19 cellular contexts compared by ENCODE assay signal in the genomic region with DNA sequence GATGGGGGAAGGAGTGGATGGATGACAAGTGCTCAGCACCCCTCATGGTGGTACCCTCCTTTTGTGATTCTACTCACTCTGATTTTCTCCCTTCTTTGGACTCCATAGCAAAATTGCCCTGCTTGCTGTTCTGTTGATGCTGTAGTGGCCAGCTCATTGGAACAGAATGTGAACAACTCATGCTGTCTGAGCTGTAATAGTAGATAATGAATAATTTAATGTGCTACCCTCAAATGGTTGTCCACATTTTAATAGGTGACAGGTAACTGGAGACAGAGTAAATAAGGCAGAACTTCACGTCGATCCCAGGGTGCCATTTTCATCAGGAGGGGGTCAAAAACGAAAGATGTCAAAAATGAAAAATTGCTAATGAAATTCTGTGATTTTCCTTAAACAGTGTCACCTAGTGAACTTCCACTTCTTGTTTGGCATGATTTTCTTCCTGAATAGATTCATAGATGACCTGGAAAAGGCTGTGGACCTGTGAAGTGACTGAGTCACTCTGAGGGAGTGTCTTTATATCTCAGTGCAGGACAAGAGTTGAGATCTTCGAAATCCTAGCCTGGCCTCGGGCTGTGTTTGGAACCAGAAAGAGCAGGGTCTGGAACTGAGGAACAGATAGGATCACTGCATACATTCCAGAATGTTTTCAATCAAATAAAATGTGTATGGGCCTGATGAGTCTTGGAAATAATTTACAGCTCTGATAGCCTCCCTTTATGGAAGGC.
DNase-seq lines count a peak whose midpoint lies in the region; ATAC-seq and TF ChIP-seq lines count a peak whose summit lies in the region.
"Had no signal": no experiment of that assay in that cellular context is flagged by ENCODE, and none has a peak within 500 bp of the region (broad histone marks: within the 10 kb centered on the region; RNA-seq: fewer than 3 reads in every experiment).

No MANE protein-coding gene starts in this region.

- no peak for ATAC-seq in HG02678 (IDR thresholded peaks at IDR 0.05; ENCODE audit: unreplicated experiment)
- ATAC-seq: naive thymus-derived CD4-positive, alpha-beta T cell had no signal

- H3K27me3 Mint-ChIP-seq in HFFc6 (ENCODE audit: insufficient read depth): peaks cover 1% of the 10 kb centered on the region

- no peak overlapping the region for H3K4me3 ChIP-seq in astrocyte of the spinal cord (ENCODE audit: low read depth, low read length)
- H3K4me3 ChIP-seq in foreskin fibroblast (ENCODE audit: low read depth in 1 of 2, low read length in 2 of 2): no peak overlapping the region
- H3K4me3 ChIP-seq: colonic mucosa, thoracic aorta had no signal

- H3K36me3 Mint-ChIP-seq in HFFc6 (ENCODE audit: low read depth): no peaks in the 10 kb centered on the region
- H3K36me3 Mint-ChIP-seq: naive thymus-derived CD4-positive, alpha-beta T cell had no signal

- H3K4me3 Mint-ChIP-seq in HFFc6: peak overlapping the region; percentile 42
- H3K4me3 Mint-ChIP-seq: activated T-cell treated with anti-CD3 and anti-CD28 coated beads, Interleukin-2, amount 50 U/mL, for 24 hours; naive thymus-derived CD4-positive, alpha-beta T cell had no signal

- DNase-seq in A172 (ENCODE audit: low spot score) (peak; percentile 46), HFFc6 (peak; percentile 68), astrocyte of the spinal cord (ENCODE audit: low read depth, low spot score) (peak; percentile 74), foreskin fibroblast (peak; percentile 78 to 87), DMS53 treated with DMSO at 0.1 percent for 48 hours (lab: John Stamatoyannopoulos, UW; ENCODE audit: unreplicated experiment) (no peak), midbrain (lab: John Stamatoyannopoulos, UW) (no peak)
- no peak for DNase-seq in stimulated activated naive CD4-positive, alpha-beta T cell treated with Interleukin-2 at 50 U/mL for 16 hours (lab: John Stamatoyannopoulos, UW)
- DNase-seq: activated CD4-positive, alpha-beta T cell treated with anti-CD3 and anti-CD28 coated beads for 4 hours; activated T-cell treated with anti-CD3 and anti-CD28 coated beads, Interleukin-2, amount 50 U/mL, for 24 hours; colonic mucosa; COR-L47; erythroblast; naive thymus-derived CD4-positive, alpha-beta T cell; NCI-H1092; NCI-H2171; Right ventricle myocardium superior; stimulated activated CD4-positive, alpha-beta T cell treated with anti-CD3 and anti-CD28 coated beads, Interleukin-1b, Interleukin-23, amount 100 ng/mL, for 48 hours had no signal

- H3K27ac Mint-ChIP-seq in HFFc6: peak overlapping the region; percentile 77
- H3K27ac Mint-ChIP-seq: activated T-cell treated with anti-CD3 and anti-CD28 coated beads, Interleukin-2, amount 50 U/mL, for 24 hours; naive thymus-derived CD4-positive, alpha-beta T cell had no signal

- no peak for TF ChIP-seq CTCF in HFFc6 (IDR thresholded peaks at IDR 0.05)
- TF ChIP-seq CTCF in astrocyte of the spinal cord (IDR thresholded peaks at IDR 0.05; ENCODE audit: low read depth, low read length): no peak
- TF ChIP-seq CTCF in foreskin fibroblast (IDR thresholded peaks at IDR 0.05; ENCODE audit: low read depth, low read length): no peak

- no peaks in the 10 kb centered on the region for H3K9me3 Mint-ChIP-seq in HFFc6
- H3K9me3 Mint-ChIP-seq: activated T-cell treated with anti-CD3 and anti-CD28 coated beads, Interleukin-2, amount 50 U/mL, for 24 hours had no signal

- in situ Hi-C loops in astrocyte of the spinal cord (cut with HindIII; ENCODE audit: low sequenced_read_pairs): no loop called here

- H3K4me1 Mint-ChIP-seq in HFFc6 (ENCODE audit: low read depth): peaks cover 28% of the 10 kb centered on the region

Comparison
In these comparisons a context has a peak if more than half of its experiments do, and no peak if none do; other contexts are left out.
1. DNase-seq: peak in A172 (single experiment), HFFc6 (single experiment), astrocyte of the spinal cord (single experiment) and foreskin fibroblast (2 of 2); none in stimulated activated naive CD4-positive, alpha-beta T cell treated with Interleukin-2 at 50 U/mL for 16 hours (single experiment), DMS53 treated with DMSO at 0.1 percent for 48 hours (single experiment) and midbrain (single experiment).